In the genomic region with DNA sequence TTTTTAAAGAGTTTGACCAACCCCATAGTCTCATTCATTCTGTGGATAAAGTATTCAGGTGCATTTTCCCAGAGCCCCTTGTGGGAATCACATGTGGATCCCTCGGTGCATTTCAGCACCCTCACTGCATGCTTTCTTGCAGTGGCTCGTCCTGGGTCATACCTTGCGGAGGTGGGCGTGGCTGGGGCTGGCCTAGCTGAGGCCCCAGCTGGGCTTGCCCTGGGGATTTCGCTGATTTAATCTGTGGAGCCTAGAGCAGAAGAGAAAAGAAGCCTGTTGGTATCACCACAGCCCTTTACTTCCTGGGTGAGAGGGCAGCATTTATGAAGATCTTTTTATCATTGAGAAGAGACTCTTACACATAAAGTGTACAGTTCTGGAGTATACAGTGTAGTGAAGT, we compare ENCODE assay signal across 18 cellular contexts. TPM values are rescaled to one million over a fixed set of nuclear protein-coding genes. Genes with fewer than 3 reads are reported as not detected.
A peak's percentile ranks its signal among the peaks of the same experiment; 100 is the strongest.
DNase-seq lines count a peak whose midpoint lies in the region; FAIRE-seq and TF ChIP-seq lines count a peak whose summit lies in the region.
"Had no signal": no experiment of that assay in that cellular context is flagged by ENCODE, and none has a peak within 500 bp of the region (broad histone marks: within the 10 kb centered on the region; RNA-seq: fewer than 3 reads in every experiment).

No MANE protein-coding gene starts in this region.

- no peaks in the 10 kb centered on the region for H4K20me1 ChIP-seq in neural progenitor cell (ENCODE audit: low read depth)

- peak overlapping the region in 57 of 59 donors; percentile 70 to 98 (median 91) for H3K27ac ChIP-seq in dorsolateral prefrontal cortex
- no peak overlapping the region for H3K27ac ChIP-seq in neural progenitor cell
- H3K27ac ChIP-seq: SJSA1 had no signal

- no peaks in the 10 kb centered on the region for H3K27me3 ChIP-seq in BE2C
- H3K27me3 ChIP-seq in dorsolateral prefrontal cortex: no peaks in the 10 kb centered on the region
- H3K27me3 ChIP-seq in neural progenitor cell: no peaks in the 10 kb centered on the region
- H3K27me3 ChIP-seq: SJSA1 had no signal

- peaks cover 5% of the 10 kb centered on the region for H3K9me3 Mint-ChIP-seq in neural progenitor cell

- H3K4me1 Mint-ChIP-seq in neural progenitor cell: peaks cover 26% of the 10 kb centered on the region
- H3K4me1 Mint-ChIP-seq: CD4-positive, CD25-positive, alpha-beta regulatory T cell had no signal

- H3K9me3 ChIP-seq in BE2C (no peaks in the 10 kb centered on the region), neural progenitor cell (ENCODE audit: low read depth) (no peaks in the 10 kb centered on the region)
- H3K9me3 ChIP-seq: Caco-2, SJSA1 had no signal

- no peaks in the 10 kb centered on the region for H3K79me2 ChIP-seq in neural progenitor cell (ENCODE audit: low read depth)

- H3K4me1 ChIP-seq in BE2C (peaks cover 5% of the 10 kb centered on the region), neural progenitor cell (peaks cover 6% of the 10 kb centered on the region)

- no peak overlapping the region for H3K4me3 Mint-ChIP-seq in neural progenitor cell
- H3K4me3 Mint-ChIP-seq: CD4-positive, CD25-positive, alpha-beta regulatory T cell; GM23338 had no signal

- H3K9ac ChIP-seq in neural progenitor cell: no peak overlapping the region

- DNase-seq in BE2C (peak; percentile 31), RPMI8226 (peak; percentile 14), dorsolateral prefrontal cortex (no peak), neural progenitor cell (ENCODE audit: low spot score) (peak; percentile 24), NCI-H446 treated with DMSO at 0.1 percent for 48 hours (lab: John Stamatoyannopoulos, UW) (no peak), SKM-1 (lab: John Stamatoyannopoulos, UW; ENCODE audit: unreplicated experiment) (no peak), NCI-H2081 treated with DMSO at 0.1 percent for 48 hours (lab: John Stamatoyannopoulos, UW) (no peak), urothelium cell line (ENCODE audit: low spot score) (no peak)
- DNase-seq: 8988T; Caco-2; CD4-positive, CD25-positive, alpha-beta regulatory T cell; GF-D8; NCI-H1092 treated with DMSO at 0.1 percent for 48 hours; NCI-H146; NCI-H2029 treated with DMSO at 0.1 percent for 48 hours; NCI-H510A had no signal

- no peak overlapping the region for H3K4me2 ChIP-seq in neural progenitor cell
- H3K4me2 ChIP-seq: GM23338 had no signal

- H3F3A ChIP-seq in neural progenitor cell (ENCODE audit: low read depth): no peaks in the 10 kb centered on the region

- H3K36me3 ChIP-seq in BE2C: no peaks in the 10 kb centered on the region
- H3K36me3 ChIP-seq in neural progenitor cell: no peaks in the 10 kb centered on the region
- H3K36me3 ChIP-seq: SJSA1 had no signal

- FAIRE-seq in urothelium cell line (lab: Jason Lieb, UNC): no peak

- H3K27ac Mint-ChIP-seq in neural progenitor cell: peak overlapping the region; percentile 29
- H3K27ac Mint-ChIP-seq: CD4-positive, CD25-positive, alpha-beta regulatory T cell; GM23338 had no signal

- intact Hi-C loops in dorsolateral prefrontal cortex (cut with DNase I): loop anchor here (1.0 to 10.0 kb wide), 6 partner anchors 53 to 471 kb away; partner anchors contain the start of genes FBXO7 (in 2 of the 2) and RTCB (in 1 of the 2)

- no peaks in the 10 kb centered on the region for H3K36me3 Mint-ChIP-seq in neural progenitor cell
- H3K36me3 Mint-ChIP-seq: CD4-positive, CD25-positive, alpha-beta regulatory T cell had no signal

- H3K4me3 ChIP-seq in BE2C (ENCODE audit: low read depth, low read length) (no peak overlapping the region), dorsolateral prefrontal cortex (peak overlapping the region in 11 of 59 donors; percentile 40 to 65 (median 54)), neural progenitor cell (no peak overlapping the region)
- H3K4me3 ChIP-seq: GM23338, SJSA1 had no signal

- TF ChIP-seq CTCF in BE2C (IDR thresholded peaks at IDR 0.05; ENCODE audit: low read depth, low read length) (no peak), dorsolateral prefrontal cortex (IDR thresholded peaks at IDR 0.05 in 54 of 56, conservative IDR thresholded peaks at IDR 0.05 in 2 of 56; ENCODE audit: low read depth in 1 of 56, partially characterized antibody in 56 of 56) (no peak), neural progenitor cell (IDR thresholded peaks at IDR 0.05) (no peak)

- no peak overlapping the region for H2AFZ ChIP-seq in neural progenitor cell (replicated peaks)
- H2AFZ ChIP-seq: GM23338 had no signal

- peaks cover 5% of the 10 kb centered on the region for H3K27me3 Mint-ChIP-seq in neural progenitor cell (ENCODE audit: insufficient read depth, low read depth)

RNA-seq across cellular contexts. Expression of gene FBXO7, which starts 53.1 kb away (rescaled TPM):
- 95.6 TPM for polyA plus RNA-seq in BE2C (2012; ENCODE audit: insufficient read depth, insufficient read length, low read depth)
- total RNA-seq in dorsolateral prefrontal cortex (100 to 1,000 TPM in 35 of 120 experiments, 10 to 100 TPM in 85; 54.1 to 217 (median 85.7) TPM), neural progenitor cell (ENCODE audit: low replicate concordance) (62.5 and 65.2 TPM in 2 replicates)

Comparison
In these comparisons a context has a peak if more than half of its experiments do, and no peak if none do; other contexts are left out.
1. DNase-seq: peak in BE2C (single experiment), RPMI8226 (single experiment) and neural progenitor cell (single experiment); none in dorsolateral prefrontal cortex (0 of 10), NCI-H446 treated with DMSO at 0.1 percent for 48 hours (single experiment), SKM-1 (single experiment), NCI-H2081 treated with DMSO at 0.1 percent for 48 hours (single experiment) and urothelium cell line (single experiment).